ENCODE assay signal across 18 cellular contexts in genomic region chr20:50876816-50877215, GRCh38.
"Had no signal": no experiment of that assay in that cellular context is flagged by ENCODE, and none has a peak within 500 bp of the region (broad histone marks: within the 10 kb centered on the region; RNA-seq: fewer than 3 reads in every experiment).

No MANE protein-coding gene starts in this region.

- H3K9me3 ChIP-seq: colonic mucosa, left ventricle myocardium inferior, mucosa of descending colon, ovary, prostate gland, thoracic aorta had no signal

- H3K36me3 ChIP-seq: colonic mucosa, left ventricle myocardium inferior, ovary, prostate gland, thoracic aorta had no signal

- H3K4me3 ChIP-seq: colonic mucosa, left ventricle myocardium inferior, lung, mucosa of descending colon, ovary, prostate gland, thoracic aorta had no signal

- ATAC-seq: activated CD8-positive, alpha-beta T cell treated with anti-CD3 and anti-CD28 coated beads for 36 hours; activated naive CD4-positive, alpha-beta T cell treated with anti-CD3 and anti-CD28 coated beads, Interleukin-2, amount 50 U/mL, for 72 hours; activated T-cell treated with anti-CD3 and anti-CD28 coated beads, Interleukin-2, amount 50 U/mL, for 4 hours; activated T-helper 17 cell treated with anti-CD3 and anti-CD28 coated beads, Interleukin-2, amount 50 U/mL, for 72 hours; mucosa of descending colon; natural killer cell treated with Interleukin-12 subunit alpha and Interleukin-12 subunit beta and Interleukin-15 and Interleukin-18, amount 100 ng/mL, for 72 hours had no signal

- H3K4me1 ChIP-seq: colonic mucosa, left ventricle myocardium inferior, prostate gland had no signal

- H3K27ac ChIP-seq: colonic mucosa, left ventricle myocardium inferior, ovary, prostate gland, thoracic aorta had no signal

- DNase-seq: activated B cell treated with CpG ODN at 0.5 μM for 24 hours; activated CD4-positive, alpha-beta T cell treated with anti-CD3 and anti-CD28 coated beads, Interleukin-2, amount 50 U/mL, for 1 hour; activated CD8-positive, alpha-beta T cell treated with anti-CD3 and anti-CD28 coated beads for 36 hours; activated naive CD4-positive, alpha-beta T cell; activated T-cell treated with anti-CD3 and anti-CD28 coated beads, Interleukin-2, amount 50 U/mL, for 4 hours; colonic mucosa; effector CD8-positive, alpha-beta T cell; left ventricle myocardium inferior; mucosa of descending colon; retina; T-helper 2 cell had no signal

- H3K27me3 ChIP-seq: colonic mucosa, ovary had no signal
